ENCODE assay signal across 1 cellular context in genomic region chr10:132514841-132515521, GRCh38.
TF ChIP-seq lines count a peak whose summit lies in the region.

No MANE protein-coding gene starts in this region.

TF ChIP-seq in H1, 55 proteins besides CTCF, POLR2A, EP300 and RAD21:
- TF ChIP-seq SIX5 (IDR thresholded peaks at IDR 0.05; ENCODE audit: low read depth, low read length) (no peak), BCL11A (IDR thresholded peaks at IDR 0.05; ENCODE audit: low read depth in 2 of 2, low read length in 2 of 2) (no peak), TAF7 (optimal IDR thresholded peaks at IDR 0.05; ENCODE audit: borderline replicate concordance, low read depth, low read length) (no peak), SP1 (IDR thresholded peaks at IDR 0.05; ENCODE audit: low read depth, low read length) (no peak), GTF2F1 (IDR thresholded peaks at IDR 0.05; ENCODE audit: borderline replicate concordance, low read depth, low read length) (no peak), CTBP2 (IDR thresholded peaks at IDR 0.05; ENCODE audit: borderline replicate concordance, insufficient read depth, insufficient read length, low read length) (no peak)
